Comparison of ENCODE assay signal across 15 cellular contexts in the genomic region with DNA sequence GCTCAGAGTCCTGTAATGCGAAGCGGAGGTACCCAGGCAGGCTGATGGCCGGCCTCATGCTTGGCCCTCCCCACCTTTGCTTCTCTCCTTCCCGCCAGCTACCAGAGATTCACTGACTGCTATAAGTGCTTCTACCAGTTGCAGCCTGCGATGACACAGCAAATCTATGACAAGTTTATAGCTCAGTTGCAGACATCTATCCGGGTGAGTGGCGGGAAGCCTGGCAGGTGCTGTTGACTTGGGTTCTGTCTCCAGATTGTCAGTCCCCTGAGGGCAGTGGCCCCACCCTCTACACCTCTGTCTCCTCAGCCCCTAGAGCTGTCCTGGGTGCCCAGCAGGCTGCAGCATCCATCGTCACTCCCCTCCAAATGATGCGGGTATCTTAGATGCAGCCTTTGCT. TPM values are rescaled to one million over a fixed set of nuclear protein-coding genes. Genes with fewer than 3 reads are reported as not detected.
DNase-seq lines count a peak whose midpoint lies in the region; ATAC-seq and TF ChIP-seq lines count a peak whose summit lies in the region.
"Had no signal": no experiment of that assay in that cellular context is flagged by ENCODE, and none has a peak within 500 bp of the region (broad histone marks: within the 10 kb centered on the region; RNA-seq: fewer than 3 reads in every experiment).

No MANE protein-coding gene starts in this region.

- ATAC-seq in GM18867 (IDR thresholded peaks at IDR 0.05; ENCODE audit: unreplicated experiment), result no peak
- ATAC-seq: left cardiac atrium had no signal

- H3K27me3 ChIP-seq in BE2C, result no peaks in the 10 kb centered on the region

- H3K4me3 ChIP-seq in BE2C (ENCODE audit: low read depth, low read length), result no peak overlapping the region
- H3K4me3 ChIP-seq: SK-N-MC had no signal

- peaks cover 20% of the 10 kb centered on the region for H3K36me3 ChIP-seq in BE2C

- intact Hi-C loops in dendritic cell treated with granulocyte-macrophage colony-stimulating factor and Interleukin-4, amounts not matched to agents 40 ng/mL and 50 ng/mL, for 4 days (cut with micrococcal nuclease), result no loop called here

- DNase-seq in BE2C, result peak; percentile 55
- no peak for DNase-seq in NCI-H526 treated with DMSO at 0.1 percent for 48 hours (lab: John Stamatoyannopoulos, UW)
- DNase-seq in NCI-H1048 (lab: John Stamatoyannopoulos, UW), result no peak
- DNase-seq: activated CD4-positive, alpha-beta memory T cell treated with anti-CD3 and anti-CD28 coated beads for 36 hours; amniotic stem cell; left cardiac atrium; MV-4-11; NCI-H345; stimulated activated CD4-positive, alpha-beta T cell treated with anti-CD3 and anti-CD28 coated beads, Interleukin-4, amount 100 ng/mL, for 1 hour; stimulated activated CD8-positive, alpha-beta memory T cell treated with anti-CD3 and anti-CD28 coated beads, Interleukin-4, amount 100 ng/mL, for 48 hours had no signal

- no peaks in the 10 kb centered on the region for H3K27me3 Mint-ChIP-seq in IgD-negative memory B cell
- H3K27me3 Mint-ChIP-seq in dendritic cell treated with granulocyte-macrophage colony-stimulating factor and Interleukin-4, amounts not matched to agents 40 ng/mL and 50 ng/mL, for 4 days, result no peaks in the 10 kb centered on the region
- H3K27me3 Mint-ChIP-seq: activated CD4-positive, alpha-beta memory T cell treated with anti-CD3 and anti-CD28 coated beads for 36 hours; B cell had no signal

- no peaks in the 10 kb centered on the region for H3K9me3 Mint-ChIP-seq in IgD-negative memory B cell
- no peaks in the 10 kb centered on the region for H3K9me3 Mint-ChIP-seq in dendritic cell treated with granulocyte-macrophage colony-stimulating factor and Interleukin-4, amounts not matched to agents 40 ng/mL and 50 ng/mL, for 4 days
- H3K9me3 Mint-ChIP-seq: activated CD4-positive, alpha-beta memory T cell treated with anti-CD3 and anti-CD28 coated beads for 36 hours had no signal

- no peaks in the 10 kb centered on the region for H3K9me3 ChIP-seq in BE2C

- peaks cover 6% of the 10 kb centered on the region for H3K36me3 Mint-ChIP-seq in IgD-negative memory B cell
- peaks cover 87% of the 10 kb centered on the region for H3K36me3 Mint-ChIP-seq in dendritic cell treated with granulocyte-macrophage colony-stimulating factor and Interleukin-4, amounts not matched to agents 40 ng/mL and 50 ng/mL, for 4 days (ENCODE audit: low read depth)

- peaks cover 0 to 2% (median 0%) of the 10 kb centered on the region in 3 donors for H3K4me1 Mint-ChIP-seq in IgD-negative memory B cell
- H3K4me1 Mint-ChIP-seq in dendritic cell treated with granulocyte-macrophage colony-stimulating factor and Interleukin-4, amounts not matched to agents 40 ng/mL and 50 ng/mL, for 4 days (ENCODE audit: low read depth), result peaks cover 22% of the 10 kb centered on the region
- H3K4me1 Mint-ChIP-seq: B cell had no signal

- no peak for TF ChIP-seq CTCF in BE2C (IDR thresholded peaks at IDR 0.05; ENCODE audit: low read depth, low read length)

- no peak overlapping the region for H3K4me3 Mint-ChIP-seq in IgD-negative memory B cell
- no peak overlapping the region for H3K4me3 Mint-ChIP-seq in dendritic cell treated with granulocyte-macrophage colony-stimulating factor and Interleukin-4, amounts not matched to agents 40 ng/mL and 50 ng/mL, for 4 days
- H3K4me3 Mint-ChIP-seq: activated CD4-positive, alpha-beta memory T cell treated with anti-CD3 and anti-CD28 coated beads for 36 hours; B cell had no signal

- peaks cover 6% of the 10 kb centered on the region; the same call in 1 of the 2 replicates for H3K4me1 ChIP-seq in BE2C

- peak overlapping the region in 2 of 3 donors; percentile 23 to 32 for H3K27ac Mint-ChIP-seq in IgD-negative memory B cell
- peak overlapping the region; percentile 20 for H3K27ac Mint-ChIP-seq in dendritic cell treated with granulocyte-macrophage colony-stimulating factor and Interleukin-4, amounts not matched to agents 40 ng/mL and 50 ng/mL, for 4 days
- H3K27ac Mint-ChIP-seq: activated CD4-positive, alpha-beta memory T cell treated with anti-CD3 and anti-CD28 coated beads for 36 hours; B cell had no signal

RNA-seq across cellular contexts. Expression of gene BGLAP, which starts 9.8 kb away (rescaled TPM):
- 4.1 TPM for polyA plus RNA-seq in BE2C (2012; ENCODE audit: insufficient read depth, insufficient read length, low read depth)
- polyA plus RNA-seq in IgD-negative memory B cell, result not detected

RNA-seq across cellular contexts. Expression of gene PAQR6, which starts 15.6 kb away (rescaled TPM):
- polyA plus RNA-seq in BE2C (2012; ENCODE audit: insufficient read depth, insufficient read length, low read depth), result 22.3 TPM
- 0.44 TPM for polyA plus RNA-seq in IgD-negative memory B cell

RNA-seq across cellular contexts. Expression of gene PMF1, which starts 19.4 kb away (rescaled TPM):
- 107 TPM for polyA plus RNA-seq in BE2C (2012; ENCODE audit: insufficient read depth, insufficient read length, low read depth)
- 87.0 TPM for polyA plus RNA-seq in IgD-negative memory B cell

RNA-seq across cellular contexts. Expression of gene SLC25A44, which starts 38.3 kb away (rescaled TPM):
- polyA plus RNA-seq in BE2C (2012; ENCODE audit: insufficient read depth, insufficient read length, low read depth), result 47.2 TPM
- polyA plus RNA-seq in IgD-negative memory B cell, result 16.6 TPM

RNA-seq across cellular contexts. Expression of gene SMG5, which starts 50.4 kb away (rescaled TPM):
- 197 TPM for polyA plus RNA-seq in BE2C (2012; ENCODE audit: insufficient read depth, insufficient read length, low read depth)
- 27.2 TPM for polyA plus RNA-seq in IgD-negative memory B cell
